Comparison of ENCODE assay signal across 11 cellular contexts in the genomic region with DNA sequence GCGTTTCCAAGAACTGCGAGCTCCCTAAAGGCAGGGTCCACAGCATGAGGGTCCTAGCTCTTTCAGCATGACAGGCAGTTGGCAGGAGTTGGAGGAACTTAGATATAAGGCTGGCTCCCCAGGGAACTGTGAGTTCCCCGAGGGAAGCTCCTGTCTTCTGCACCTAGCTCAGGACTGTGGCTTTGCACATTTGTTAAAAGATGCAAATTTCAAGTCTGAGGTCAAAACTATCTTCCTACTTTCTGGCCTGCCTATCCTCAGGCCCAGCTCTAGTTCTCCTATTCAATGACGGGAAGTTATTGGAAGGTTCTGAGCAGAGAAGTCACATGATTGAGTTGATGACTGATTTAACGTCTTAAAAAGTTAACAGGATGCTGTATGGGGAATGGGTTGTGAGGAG. TPM values are rescaled to one million over a fixed set of nuclear protein-coding genes. Genes with fewer than 3 reads are reported as not detected.
DNase-seq lines count a peak whose midpoint lies in the region; ATAC-seq and TF ChIP-seq lines count a peak whose summit lies in the region.
"Had no signal": no experiment of that assay in that cellular context is flagged by ENCODE, and none has a peak within 500 bp of the region (broad histone marks: within the 10 kb centered on the region; RNA-seq: fewer than 3 reads in every experiment).

No MANE protein-coding gene starts in this region.

- H3K4me3 ChIP-seq in left ventricle myocardium inferior (no peak overlapping the region), mammary epithelial cell (replicated peaks in 1 of 3; ENCODE audit: insufficient read depth in 1 of 3, low read depth in 2 of 3, low read length in 3 of 3) (no peak overlapping the region), upper lobe of right lung (no peak overlapping the region)
- H3K4me3 ChIP-seq: A549 had no signal

- no peaks in the 10 kb centered on the region for H3K79me2 ChIP-seq in mammary epithelial cell (ENCODE audit: insufficient read depth, low read length)

- H3K27me3 ChIP-seq in left ventricle myocardium inferior (ENCODE audit: low read depth), result no peaks in the 10 kb centered on the region
- no peaks in the 10 kb centered on the region for H3K27me3 ChIP-seq in mammary epithelial cell (ENCODE audit: insufficient read depth, low read length)
- no peaks in the 10 kb centered on the region for H3K27me3 ChIP-seq in upper lobe of right lung

- H3K27me3 Mint-ChIP-seq in activated CD4-positive, alpha-beta memory T cell treated with anti-CD3 and anti-CD28 coated beads, Interleukin-2, amount 10 ng/mL, durations not matched to agents 7 days and 5 days, result no peaks in the 10 kb centered on the region

- peaks cover 49% of the 10 kb centered on the region for H3K4me1 Mint-ChIP-seq in activated CD4-positive, alpha-beta memory T cell treated with anti-CD3 and anti-CD28 coated beads, Interleukin-2, amount 10 ng/mL, durations not matched to agents 7 days and 5 days

- intact Hi-C loops in left ventricle myocardium inferior (cut with micrococcal nuclease) (no loop called here), Right ventricle myocardium inferior (cut with DNase I) (no loop called here), mammary epithelial cell (cut with micrococcal nuclease) (no loop called here), upper lobe of right lung (cut with DNase I) (no loop called here)

- in situ Hi-C loops in mammary epithelial cell (cut with MboI; ENCODE audit: low sequenced_read_pairs in 2 of 2), result no loop called here

- H2AFZ ChIP-seq in mammary epithelial cell (ENCODE audit: low read depth, low read length), result peak overlapping the region; percentile 79

- DNase-seq in left ventricle myocardium inferior, result no peak
- DNase-seq in Right ventricle myocardium inferior (ENCODE audit: missing footprints), result no peak
- no peak for DNase-seq in mammary epithelial cell
- no peak for DNase-seq in upper lobe of right lung
- no peak for DNase-seq in activated CD4-positive, alpha-beta memory T cell treated with anti-CD3 and anti-CD28 coated beads, Interleukin-2, amount 10 ng/mL, durations not matched to agents 7 days and 5 days
- DNase-seq in UCSD-AML1 (lab: John Stamatoyannopoulos, UW; ENCODE audit: unreplicated experiment), result no peak
- DNase-seq in DMS53 (lab: John Stamatoyannopoulos, UW), result no peak
- DNase-seq: right cardiac atrium had no signal

- BruUV-seq in mammary epithelial cell (replicated peaks; lab: Mats Ljungman, UMichigan), result no TSS peak

- H3K27ac Mint-ChIP-seq in activated CD4-positive, alpha-beta memory T cell treated with anti-CD3 and anti-CD28 coated beads, Interleukin-2, amount 10 ng/mL, durations not matched to agents 7 days and 5 days, result no peak overlapping the region

- H3K27ac ChIP-seq in left ventricle myocardium inferior (replicated peaks) (peak overlapping the region; percentile 90), mammary epithelial cell (ENCODE audit: insufficient read depth, low read depth, low read length) (no peak overlapping the region), upper lobe of right lung (peak overlapping the region; percentile 87)
- H3K27ac ChIP-seq: A549 had no signal

- dilution Hi-C loops in mammary epithelial cell (cut with HindIII; ENCODE audit: low sequenced_read_pairs), result no loop called here

- no peak overlapping the region for H3K9ac ChIP-seq in mammary epithelial cell (ENCODE audit: insufficient read depth, low read length)

- ATAC-seq in Right ventricle myocardium inferior, result no peak
- peak; percentile 73 for ATAC-seq in HG03378 (IDR thresholded peaks at IDR 0.05; ENCODE audit: unreplicated experiment)
- peak; percentile 2 for ATAC-seq in upper lobe of right lung
- ATAC-seq: A549, right cardiac atrium had no signal

- no peak overlapping the region for H3K4me3 Mint-ChIP-seq in activated CD4-positive, alpha-beta memory T cell treated with anti-CD3 and anti-CD28 coated beads, Interleukin-2, amount 10 ng/mL, durations not matched to agents 7 days and 5 days

- CTCF ChIA-PET in mammary epithelial cell (lab: Charles Lee; ENCODE audit: low non-redundant PET), result interaction anchor here (0.6 kb wide), 1 partner anchor 175 kb away, joined by 7 read pairs; no protein-coding TSS in a partner anchor
- CTCF ChIA-PET in activated CD4-positive, alpha-beta memory T cell treated with anti-CD3 and anti-CD28 coated beads, Interleukin-2, amount 10 ng/mL, durations not matched to agents 7 days and 5 days (lab: Charles Lee), result interaction anchor here (1.6 kb wide), 1 partner anchor 36 kb away, joined by 3 read pairs; no protein-coding TSS in a partner anchor

- WGBS in mammary epithelial cell (ENCODE audit: low coverage, missing lambda C conversion rate), result 91% methylated on average over 5 of the region's 5 CpGs

- H3K36me3 ChIP-seq in left ventricle myocardium inferior (peaks cover 13% of the 10 kb centered on the region), mammary epithelial cell (ENCODE audit: insufficient read depth, low read length) (no peaks in the 10 kb centered on the region), upper lobe of right lung (no peaks in the 10 kb centered on the region)

- peaks cover 55% of the 10 kb centered on the region for H3K4me1 ChIP-seq in left ventricle myocardium inferior
- peaks cover 27% of the 10 kb centered on the region for H3K4me1 ChIP-seq in mammary epithelial cell (ENCODE audit: insufficient read depth, low read length)
- peaks cover 41% of the 10 kb centered on the region for H3K4me1 ChIP-seq in upper lobe of right lung

- H3K9me3 ChIP-seq in left ventricle myocardium inferior (replicated peaks) (no peaks in the 10 kb centered on the region), mammary epithelial cell (replicated peaks; ENCODE audit: insufficient read depth, low read length) (no peaks in the 10 kb centered on the region), upper lobe of right lung (no peaks in the 10 kb centered on the region)
- H3K9me3 ChIP-seq: A549 had no signal

- TF ChIP-seq CTCF in left ventricle myocardium inferior (IDR thresholded peaks at IDR 0.05; ENCODE audit: borderline replicate concordance), result no peak
- no peak for TF ChIP-seq CTCF in mammary epithelial cell (conservative IDR thresholded peaks at IDR 0.05 in 1 of 2, IDR thresholded peaks at IDR 0.05 in 1 of 2; ENCODE audit: extremely low read depth in 1 of 2, insufficient read depth in 1 of 2, low read depth in 1 of 2, low read length in 2 of 2)
- TF ChIP-seq CTCF in upper lobe of right lung (IDR thresholded peaks at IDR 0.05), result no peak

- POLR2A ChIA-PET in activated CD4-positive, alpha-beta memory T cell treated with anti-CD3 and anti-CD28 coated beads, Interleukin-2, amount 10 ng/mL, durations not matched to agents 7 days and 5 days (lab: Charles Lee), result interaction anchor here (0.9 to 2.9 kb wide), 6 partner anchors 9 to 40 kb away, joined by 3 to 11 read pairs (median 4); a partner anchor contains a TSS

- no peak overlapping the region for H3K4me2 ChIP-seq in mammary epithelial cell (ENCODE audit: insufficient read depth, low read depth, low read length)
- H3K4me2 ChIP-seq: A549 had no signal

- H3K36me3 Mint-ChIP-seq in activated CD4-positive, alpha-beta memory T cell treated with anti-CD3 and anti-CD28 coated beads, Interleukin-2, amount 10 ng/mL, durations not matched to agents 7 days and 5 days (ENCODE audit: low read depth), result peaks cover 50% of the 10 kb centered on the region

- H3K9me3 Mint-ChIP-seq in activated CD4-positive, alpha-beta memory T cell treated with anti-CD3 and anti-CD28 coated beads, Interleukin-2, amount 10 ng/mL, durations not matched to agents 7 days and 5 days, result no peaks in the 10 kb centered on the region

- no peaks in the 10 kb centered on the region for H4K20me1 ChIP-seq in mammary epithelial cell (ENCODE audit: insufficient read depth, low read length)

RNA-seq across cellular contexts. Expression of a gene that starts 11.7 kb away (rescaled TPM):
- 2.7 TPM for total RNA-seq in left ventricle myocardium inferior
- total RNA-seq in Right ventricle myocardium inferior, result 13.1 TPM
- total RNA-seq in mammary epithelial cell, result 1 to 10 TPM in 1 of 2 donors, under 1 TPM in 1; 0.99 to 1.2 TPM
- 0.28 TPM for polyA plus RNA-seq in mammary epithelial cell
- not detected for polyA minus RNA-seq in mammary epithelial cell
- total RNA-seq in upper lobe of right lung, result 2.6 TPM
- 1 to 10 TPM; 1.8 to 2.4 TPM for total RNA-seq in activated CD4-positive, alpha-beta memory T cell treated with anti-CD3 and anti-CD28 coated beads, Interleukin-2, amount 10 ng/mL, durations not matched to agents 7 days and 5 days

RNA-seq across cellular contexts. Expression of a gene that starts 37.9 kb away (rescaled TPM):
- total RNA-seq in left ventricle myocardium inferior, result 23.4 TPM
- total RNA-seq in Right ventricle myocardium inferior, result 36.4 TPM
- total RNA-seq in mammary epithelial cell, result under 1 TPM; 0.73 to 0.83 TPM
- 4.7 TPM for polyA plus RNA-seq in mammary epithelial cell
- polyA minus RNA-seq in mammary epithelial cell, result 11.0 TPM
- total RNA-seq in upper lobe of right lung, result 56.3 TPM
- total RNA-seq in activated CD4-positive, alpha-beta memory T cell treated with anti-CD3 and anti-CD28 coated beads, Interleukin-2, amount 10 ng/mL, durations not matched to agents 7 days and 5 days, result 100 to 1,000 TPM; 400 to 407 TPM
- total RNA-seq: HT1080 had no signal

Comparison
In these comparisons a context has a peak if more than half of its experiments do, and no peak if none do; other contexts are left out.
1. RNA of a gene that starts 37.9 kb away (total RNA-seq): 400 to 407 TPM in activated CD4-positive, alpha-beta memory T cell treated with anti-CD3 and anti-CD28 coated beads, Interleukin-2, amount 10 ng/mL, durations not matched to agents 7 days and 5 days, 56.3 TPM in upper lobe of right lung (single experiment), 36.4 TPM in Right ventricle myocardium inferior (single experiment) and 23.4 TPM in left ventricle myocardium inferior (single experiment); 0.73 to 0.83 TPM in mammary epithelial cell; every median in the first group is over 10 times any median in the second.